1 cellular context compared by ENCODE assay signal in genomic region chr14:23117371-23118020, GRCh38.
TF ChIP-seq lines count a peak whose summit lies in the region.

No MANE protein-coding gene starts in this region.

TF ChIP-seq in H1, 55 proteins besides CTCF, POLR2A, EP300 and RAD21:
- TF ChIP-seq KDM5A (IDR thresholded peaks at IDR 0.05; ENCODE audit: low read length), result no peak
- no peak for TF ChIP-seq ATF3 (IDR thresholded peaks at IDR 0.05; ENCODE audit: insufficient read depth, low read depth, low read length)
- no peak for TF ChIP-seq BRCA1 (IDR thresholded peaks at IDR 0.05; ENCODE audit: low read depth, low read length)
- no peak for TF ChIP-seq TBP (IDR thresholded peaks at IDR 0.05; ENCODE audit: low read depth, low read length)
- no peak for TF ChIP-seq FOSL1 (IDR thresholded peaks at IDR 0.05; ENCODE audit: insufficient read depth, low read depth, low read length)
- no peak for TF ChIP-seq CEBPB (IDR thresholded peaks at IDR 0.05; ENCODE audit: low read depth, low read length)
- TF ChIP-seq SIN3A (conservative IDR thresholded peaks at IDR 0.05 in 1 of 2, IDR thresholded peaks at IDR 0.05 in 1 of 2; ENCODE audit: low read depth in 1 of 2, low read length in 2 of 2), result no peak
- TF ChIP-seq CHD1 (IDR thresholded peaks at IDR 0.05; ENCODE audit: low read depth, low read length), result no peak
- TF ChIP-seq MAX (IDR thresholded peaks at IDR 0.05), result no peak
- no peak for TF ChIP-seq NANOG (IDR thresholded peaks at IDR 0.05; ENCODE audit: insufficient read depth, low read depth, low read length, poor library complexity, severe bottlenecking)
- TF ChIP-seq SAP30 (IDR thresholded peaks at IDR 0.05; ENCODE audit: insufficient read depth, insufficient replicate concordance, low read length), result no peak
- no peak for TF ChIP-seq SP4 (IDR thresholded peaks at IDR 0.05; ENCODE audit: low read length)
- TF ChIP-seq GABPA (IDR thresholded peaks at IDR 0.05; ENCODE audit: borderline replicate concordance, insufficient read depth, low read length), result no peak
- no peak for TF ChIP-seq JUN (IDR thresholded peaks at IDR 0.05; ENCODE audit: low read depth, low read length)
- TF ChIP-seq JUND (IDR thresholded peaks at IDR 0.05; ENCODE audit: low read length), result no peak
